9 cellular contexts compared by ENCODE assay signal in the genomic region with DNA sequence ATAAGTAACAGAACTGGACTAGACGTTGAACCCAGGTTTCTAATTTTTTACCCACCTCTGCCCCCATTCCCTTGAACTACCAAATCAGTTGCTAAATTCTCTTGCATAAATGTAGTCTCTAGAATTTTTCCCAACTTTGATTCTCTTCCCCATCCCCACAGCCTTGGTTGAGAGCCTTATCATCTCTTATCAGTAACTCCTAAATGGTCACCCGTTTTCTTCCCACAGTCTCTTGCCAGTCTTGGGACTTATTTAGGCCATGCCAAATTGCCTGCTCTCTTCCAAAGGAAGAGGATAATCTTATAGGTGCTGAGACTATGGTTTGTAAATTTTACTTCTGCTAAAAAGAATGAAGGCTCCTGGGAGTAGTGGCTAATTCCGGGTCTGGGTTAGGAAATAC. TPM values are rescaled to one million over a fixed set of nuclear protein-coding genes. Genes with fewer than 3 reads are reported as not detected.
"Had no signal": no experiment of that assay in that cellular context is flagged by ENCODE, and none has a peak within 500 bp of the region (broad histone marks: within the 10 kb centered on the region; RNA-seq: fewer than 3 reads in every experiment).

No MANE protein-coding gene starts in this region.

- H3K4me2 ChIP-seq: GM23338 had no signal

- H3K27ac Mint-ChIP-seq: GM23338, H9 had no signal

- H3K4me3 ChIP-seq: GM23338, K562 had no signal

- FAIRE-seq: H1, H54, HTR-8/SVneo, K562 had no signal

- H3K9me3 Mint-ChIP-seq: H9 had no signal

- H2AFZ ChIP-seq: GM23338 had no signal

- DNase-seq: H9, HCEC 1CT, IMR-90, KG1 had no signal

- H3K4me3 Mint-ChIP-seq: GM23338, H9 had no signal

- ATAC-seq: GM23338, K562 had no signal

RNA-seq across cellular contexts. Expression of a gene that starts 13.3 kb away (rescaled TPM):
- polyA plus RNA-seq: K562 had no signal
